In the genomic region with DNA sequence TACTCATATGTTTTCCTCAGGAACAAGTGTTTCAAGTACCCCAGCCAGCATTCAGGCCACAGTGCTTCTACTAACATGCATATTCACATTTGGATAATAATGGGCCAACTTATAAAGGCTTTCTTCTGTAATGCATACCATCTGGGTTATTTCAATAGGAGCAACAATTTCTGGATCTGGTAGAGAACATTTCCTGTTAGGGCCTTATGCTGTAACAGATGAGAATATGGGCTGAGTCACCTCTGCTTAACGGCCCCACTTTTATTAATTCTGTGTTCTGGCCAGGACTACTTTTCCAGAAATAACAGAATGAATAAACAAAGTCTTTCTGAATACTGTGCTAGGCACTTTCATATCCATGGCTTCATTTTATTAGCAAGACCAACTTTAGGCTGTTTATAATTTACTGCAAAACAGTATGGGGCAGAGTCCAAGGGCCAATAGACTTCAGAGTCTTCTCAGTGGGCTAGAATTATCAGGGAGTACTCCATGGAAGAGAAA, we compare ENCODE assay signal across 10 cellular contexts. TPM values are rescaled to one million over a fixed set of nuclear protein-coding genes. Genes with fewer than 3 reads are reported as not detected.
DNase-seq lines count a peak whose midpoint lies in the region; TF ChIP-seq lines count a peak whose summit lies in the region.
"Had no signal": no experiment of that assay in that cellular context is flagged by ENCODE, and none has a peak within 500 bp of the region (broad histone marks: within the 10 kb centered on the region; RNA-seq: fewer than 3 reads in every experiment).

No MANE protein-coding gene starts in this region.

- TF ChIP-seq EP300 in transverse colon (IDR thresholded peaks at IDR 0.05; ENCODE audit: low read depth), result peak; percentile 48

- peaks cover 13 to 43% (median 15%) of the 10 kb centered on the region in 4 donors for H3K4me1 ChIP-seq in transverse colon

- peak; percentile 3 for DNase-seq in HT-29 (ENCODE audit: low spot score)
- DNase-seq in astrocyte of the hippocampus (ENCODE audit: low read depth, low spot score), result peak; percentile 68
- DNase-seq in hepatic stellate cell (ENCODE audit: low spot score), result peak; percentile 43
- DNase-seq in transverse colon, result no peak
- DNase-seq in activated T-cell treated with anti-CD3 and anti-CD28 coated beads for 4 hours, result no peak
- no peak for DNase-seq in posterior cingulate gyrus
- no peak for DNase-seq in GM10248 (ENCODE audit: extremely low spot score)
- DNase-seq: effector CD4-positive, alpha-beta T cell; NCI-H2081; substantia nigra had no signal

- TF ChIP-seq CTCF in transverse colon (IDR thresholded peaks at IDR 0.05) (no peak), GM10248 (IDR thresholded peaks at IDR 0.05; ENCODE audit: control extremely low read depth, extremely low read depth, low read depth, missing control alignments) (no peak)

- 0 to 10% methylated on average over 1 of the region's 1 CpG for whole genome bisulfite sequencing in transverse colon (ENCODE audit: low coverage in 1 of 2), 2 donors

- CTCF ChIA-PET in GM10248 (lab: Yijun Ruan, JAX), result interaction anchor here (1.1 to 1.2 kb wide), 2 partner anchors 56 to 67 kb away, joined by 3 read pairs; no protein-coding TSS in a partner anchor

- H3K36me3 ChIP-seq in transverse colon, result no peaks in the 10 kb centered on the region

- POLR2A ChIA-PET in GM10248 (lab: Yijun Ruan, JAX), result no interaction called here

- no peaks in the 10 kb centered on the region for H3K27me3 ChIP-seq in transverse colon

- H3K9me3 ChIP-seq in transverse colon, result no peaks in the 10 kb centered on the region

- no peak for TF ChIP-seq POLR2A in transverse colon (IDR thresholded peaks at IDR 0.05)

- intact Hi-C loops in transverse colon (cut with DNase I; ENCODE audit: low total_unique reads) (no loop called here), posterior cingulate gyrus (cut with DNase I) (no loop called here)

- in situ Hi-C loops in transverse colon (cut with MboI; ENCODE audit: low pct_ligation_motif_present in 1 of 4, low pct_unique_long_range_greater_than_20kb in 1 of 4, low sequenced_read_pairs in 3 of 4), result loop anchor here in 1 of 4 donors (25.0 kb wide), 1 partner anchor 564 kb away; a partner anchor contains a TSS

- H3K4me3 ChIP-seq in transverse colon, result no peak overlapping the region

- peak overlapping the region; percentile 74 to 81 (median 78) for H3K27ac ChIP-seq in transverse colon

RNA-seq across cellular contexts. Expression of a gene that starts 7.9 kb away (rescaled TPM):
- total RNA-seq in HT-29 (2014; rRNA removed; shearing (Covaris generic)), result 4.4 and 6.1 TPM in 2 replicates
- total RNA-seq in transverse colon, result 10 to 100 TPM in 3 of 4 donors, 1 to 10 TPM in 1; 7.1 to 15.2 (median 11.4) TPM

Comparison
In these comparisons a context has a peak if more than half of its experiments do, and no peak if none do; other contexts are left out.
1. DNase-seq: peak in HT-29 (single experiment), astrocyte of the hippocampus (single experiment) and hepatic stellate cell (single experiment); none in transverse colon (single experiment), activated T-cell treated with anti-CD3 and anti-CD28 coated beads for 4 hours (single experiment), posterior cingulate gyrus (0 of 10) and GM10248 (single experiment).